Comparison of ENCODE assay signal across 8 cellular contexts in genomic region chr1:26994020-26994745, GRCh38. TPM values are rescaled to one million over a fixed set of nuclear protein-coding genes. Genes with fewer than 3 reads are reported as not detected.
DNase-seq lines count a peak whose midpoint lies in the region; ATAC-seq lines count a peak whose summit lies in the region.

No MANE protein-coding gene starts in this region.

- H3K79me2 ChIP-seq in ACC112 (ENCODE audit: control insufficient read depth, insufficient read depth, low read length, unreplicated experiment): peaks cover 28% of the 10 kb centered on the region

- no peaks in the 10 kb centered on the region for H3K9me3 Mint-ChIP-seq in T-helper 2 cell treated with Interferon-gamma antibody and Interleukin-4, amounts not matched to agents 5 μg/mL and 100 μg/mL, for 36 hours
- H3K9me3 Mint-ChIP-seq in naive thymus-derived CD8-positive, alpha-beta T cell: peaks cover 0 to 3% (median 0%) of the 10 kb centered on the region in 9 donors

- no peaks in the 10 kb centered on the region for H3K9me3 ChIP-seq in ectodermal cell (ENCODE audit: control insufficient read depth, low read length)

- H3K36me3 ChIP-seq in ACC112 (ENCODE audit: insufficient read depth, low read length): no peaks in the 10 kb centered on the region
- no peaks in the 10 kb centered on the region for H3K36me3 ChIP-seq in ectodermal cell (ENCODE audit: control insufficient read depth, insufficient read depth, low read length)

- H3K4me1 ChIP-seq in ACC112 (ENCODE audit: control insufficient read depth, insufficient read depth, low read length, unreplicated experiment) (peaks cover 59% of the 10 kb centered on the region), ectodermal cell (ENCODE audit: control insufficient read depth, insufficient read depth, low read length) (peaks cover 14% of the 10 kb centered on the region)

- H3K27ac Mint-ChIP-seq in T-helper 2 cell treated with Interferon-gamma antibody and Interleukin-4, amounts not matched to agents 5 μg/mL and 100 μg/mL, for 36 hours: no peak overlapping the region
- no peak overlapping the region for H3K27ac Mint-ChIP-seq in naive thymus-derived CD8-positive, alpha-beta T cell

- DNase-seq in T-helper 2 cell treated with Interferon-gamma antibody and Interleukin-4, amounts not matched to agents 5 μg/mL and 100 μg/mL, for 36 hours (ENCODE audit: low spot score): peak; percentile 19
- peak in 4 of 10 donors; percentile 22 to 39 (median 29) for DNase-seq in naive thymus-derived CD8-positive, alpha-beta T cell
- no peak for DNase-seq in NCI-H226

- H3K27me3 ChIP-seq in ACC112 (ENCODE audit: insufficient read depth, low read length) (no peaks in the 10 kb centered on the region), ectodermal cell (ENCODE audit: control insufficient read depth, insufficient read depth, low read length, poor library complexity, severe bottlenecking) (peaks cover 63% of the 10 kb centered on the region)

- H2AFZ ChIP-seq in ACC112 (ENCODE audit: low read length, unreplicated experiment): peak overlapping the region; percentile 73

- POLR2A ChIA-PET in naive thymus-derived CD8-positive, alpha-beta T cell (lab: Charles Lee): interaction anchor here (0.5 to 1.5 kb wide), 4 partner anchors 94 to 486 kb away, joined by 3 to 5 read pairs (median 4); partner anchors contain the start of gene GPATCH3

- H3K4me1 Mint-ChIP-seq in T-helper 2 cell treated with Interferon-gamma antibody and Interleukin-4, amounts not matched to agents 5 μg/mL and 100 μg/mL, for 36 hours (ENCODE audit: low read depth): peaks cover 22% of the 10 kb centered on the region
- H3K4me1 Mint-ChIP-seq in naive thymus-derived CD8-positive, alpha-beta T cell: peaks cover 9 to 26% (median 16%) of the 10 kb centered on the region in 4 donors

- H3K27ac ChIP-seq in ACC112 (ENCODE audit: low read depth, low read length) (no peak overlapping the region), ectodermal cell (ENCODE audit: insufficient read depth, low read depth, low read length, poor library complexity, severe bottlenecking) (no peak overlapping the region)

- ATAC-seq in GM21360 (IDR thresholded peaks at IDR 0.05; ENCODE audit: unreplicated experiment): peak; percentile 24
- peak; percentile 52 to 64 for ATAC-seq in naive thymus-derived CD8-positive, alpha-beta T cell
- ATAC-seq in GM18873 (IDR thresholded peaks at IDR 0.05; ENCODE audit: low FRiP score, unreplicated experiment): no peak
- ATAC-seq in GM21786 (IDR thresholded peaks at IDR 0.05; ENCODE audit: unreplicated experiment): no peak

- 0% methylated on average over 95 of the region's 95 CpGs for WGBS in ectodermal cell, 2 experiments

- no peaks in the 10 kb centered on the region for H3K36me3 Mint-ChIP-seq in T-helper 2 cell treated with Interferon-gamma antibody and Interleukin-4, amounts not matched to agents 5 μg/mL and 100 μg/mL, for 36 hours (ENCODE audit: low read depth)
- no peaks in the 10 kb centered on the region for H3K36me3 Mint-ChIP-seq in naive thymus-derived CD8-positive, alpha-beta T cell

- H3K4me3 ChIP-seq in ACC112 (ENCODE audit: low read depth, low read length) (peak overlapping the region; percentile 92), ectodermal cell (ENCODE audit: insufficient read depth, low read depth, low read length) (peak overlapping the region; percentile 57)

- H3K27me3 Mint-ChIP-seq in T-helper 2 cell treated with Interferon-gamma antibody and Interleukin-4, amounts not matched to agents 5 μg/mL and 100 μg/mL, for 36 hours (ENCODE audit: low read depth): peaks cover 69% of the 10 kb centered on the region
- peaks cover 30 to 63% (median 41%) of the 10 kb centered on the region in 5 donors for H3K27me3 Mint-ChIP-seq in naive thymus-derived CD8-positive, alpha-beta T cell

- peak overlapping the region; percentile 64 for H3K4me3 Mint-ChIP-seq in T-helper 2 cell treated with Interferon-gamma antibody and Interleukin-4, amounts not matched to agents 5 μg/mL and 100 μg/mL, for 36 hours
- peak overlapping the region; percentile 64 to 91 (median 82) for H3K4me3 Mint-ChIP-seq in naive thymus-derived CD8-positive, alpha-beta T cell

RNA-seq across cellular contexts. Expression of gene TRNP1, which starts 0.7 kb away (rescaled TPM):
- 1.4 TPM for polyA plus RNA-seq in ectodermal cell (2013, experiment 1 of 4)
- 1.8 TPM for polyA plus RNA-seq in ectodermal cell (2013, experiment 2 of 4)
- 1.8 TPM for polyA plus RNA-seq in ectodermal cell (2013, experiment 3 of 4)
- 2.3 TPM for polyA plus RNA-seq in ectodermal cell (2013, experiment 4 of 4)
- total RNA-seq in naive thymus-derived CD8-positive, alpha-beta T cell: not detected
- polyA plus RNA-seq in naive thymus-derived CD8-positive, alpha-beta T cell: not detected

RNA-seq across cellular contexts. Expression of gene TENT5B, which starts 18.5 kb away (rescaled TPM):
- 9.1 TPM for polyA plus RNA-seq in ectodermal cell (2013, experiment 1 of 4)
- 13.5 TPM for polyA plus RNA-seq in ectodermal cell (2013, experiment 2 of 4)
- polyA plus RNA-seq in ectodermal cell (2013, experiment 3 of 4): 7.3 TPM
- 8.2 TPM for polyA plus RNA-seq in ectodermal cell (2013, experiment 4 of 4)
- total RNA-seq in naive thymus-derived CD8-positive, alpha-beta T cell: not detected
- not detected for polyA plus RNA-seq in naive thymus-derived CD8-positive, alpha-beta T cell

RNA-seq across cellular contexts. Expression of gene KDF1, which starts 33.9 kb away (rescaled TPM):
- 0.37 TPM for polyA plus RNA-seq in ectodermal cell (2013, experiment 1 of 4)
- 0.73 TPM for polyA plus RNA-seq in ectodermal cell (2013, experiment 2 of 4)
- polyA plus RNA-seq in ectodermal cell (2013, experiment 3 of 4): 0.32 TPM
- 0.41 TPM for polyA plus RNA-seq in ectodermal cell (2013, experiment 4 of 4)
- 1 to 10 TPM; 2.8 to 3.5 TPM for total RNA-seq in naive thymus-derived CD8-positive, alpha-beta T cell
- polyA plus RNA-seq in naive thymus-derived CD8-positive, alpha-beta T cell: 1 to 10 TPM; 2.8 to 7.7 (median 6.9) TPM

Comparison
In these comparisons a context has a peak if more than half of its experiments do, and no peak if none do; other contexts are left out.
1. ATAC-seq: peak in GM21360 (single experiment) and naive thymus-derived CD8-positive, alpha-beta T cell (2 of 2); none in GM18873 (single experiment) and GM21786 (single experiment).